27 cellular contexts compared by ENCODE assay signal in the genomic region with DNA sequence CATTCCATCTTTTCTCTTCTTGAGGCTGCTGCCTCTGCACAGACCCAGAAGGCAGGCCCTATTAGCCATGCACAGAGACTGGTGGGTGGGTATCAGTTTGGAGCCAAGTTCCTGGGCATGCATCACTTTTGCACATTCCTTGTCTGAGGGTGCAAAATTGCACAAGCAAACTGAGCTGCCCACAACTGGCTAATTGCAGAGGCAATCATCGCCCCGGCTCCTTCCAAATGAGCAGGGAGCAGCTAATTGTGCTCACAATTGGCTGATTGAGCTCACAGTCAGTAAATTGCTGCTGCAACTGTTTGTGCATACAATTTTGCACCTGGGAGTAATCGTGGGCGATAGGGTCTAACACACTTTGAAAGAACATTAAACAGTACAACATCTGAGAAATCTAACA.
"Had no signal": no experiment of that assay in that cellular context is flagged by ENCODE, and none has a peak within 500 bp of the region (broad histone marks: within the 10 kb centered on the region; RNA-seq: fewer than 3 reads in every experiment).

No MANE protein-coding gene starts in this region.

- H3K36me3 ChIP-seq: cardiac muscle cell, colonic mucosa, esophagus squamous epithelium had no signal

- H3K9me3 ChIP-seq: body of pancreas, colonic mucosa, esophagus squamous epithelium had no signal

- H3K4me1 ChIP-seq: body of pancreas, colonic mucosa, esophagus squamous epithelium had no signal

- FAIRE-seq: endometrium, endothelial cell of umbilical vein, frontal cortex had no signal

- H3K27ac ChIP-seq: body of pancreas, cardiac muscle cell, colonic mucosa, epithelial cell of prostate, esophagus squamous epithelium had no signal

- ATAC-seq: activated CD4-positive, alpha-beta T cell treated with anti-CD3 and anti-CD28 coated beads for 36 hours; activated T-cell treated with anti-CD3 and anti-CD28 coated beads, Interleukin-2, amount 50 U/mL, for 4 hours; activated T-helper 17 cell treated with anti-CD3 and anti-CD28 coated beads, Interleukin-2, amount 50 U/mL, for 72 hours; body of pancreas had no signal

- DNase-seq: activated CD4-positive, alpha-beta memory T cell treated with anti-CD3 and anti-CD28 coated beads, Interleukin-2, amount 10 ng/mL, durations not matched to agents 7 days and 5 days; activated CD4-positive, alpha-beta T cell treated with anti-CD3 and anti-CD28 coated beads for 36 hours; activated CD4-positive, alpha-beta T cell treated with anti-CD3 and anti-CD28 coated beads, Interleukin-2, amount 10 ng/mL, durations not matched to agents 24 days and 14 days; activated CD4-positive, CD25-positive, alpha-beta regulatory T cell; activated CD4-positive, CD25-positive, alpha-beta regulatory T cell treated with anti-CD3 and anti-CD28 coated beads, Interleukin-2, amount 50 U/mL, for 72 hours; activated CD8-positive, alpha-beta memory T cell treated with anti-CD3 and anti-CD28 coated beads, Interleukin-2, amount 50 U/mL, for 48 hours; activated effector memory CD4-positive, alpha-beta T cell treated with Interleukin-2 at 50 U/mL for 16 hours; activated gamma-delta T cell treated with Interleukin-2 at 50 U/mL for 16 hours; activated naive CD4-positive, alpha-beta T cell treated with anti-CD3 and anti-CD28 coated beads, Interleukin-2, amount 50 U/mL, for 16 hours; activated naive CD4-positive, alpha-beta T cell treated with Interleukin-2 at 50 U/mL for 16 hours; activated T-cell treated with anti-CD3 and anti-CD28 coated beads for 4 hours; activated T-cell treated with anti-CD3 and anti-CD28 coated beads, Interleukin-2, amount 50 U/mL, for 4 hours; amniotic stem cell; body of pancreas; central memory CD4-positive, alpha-beta T cell; cerebellar nuclear complex; colonic mucosa; effector CD8-positive, alpha-beta T cell; esophagus squamous epithelium; head of caudate nucleus; T-helper 2 cell had no signal

- H3K27me3 ChIP-seq: body of pancreas, cardiac muscle cell, colonic mucosa, esophagus squamous epithelium had no signal

- H3K4me3 ChIP-seq: body of pancreas, cardiac muscle cell, colonic mucosa, esophagus squamous epithelium had no signal
